In the genomic region with DNA sequence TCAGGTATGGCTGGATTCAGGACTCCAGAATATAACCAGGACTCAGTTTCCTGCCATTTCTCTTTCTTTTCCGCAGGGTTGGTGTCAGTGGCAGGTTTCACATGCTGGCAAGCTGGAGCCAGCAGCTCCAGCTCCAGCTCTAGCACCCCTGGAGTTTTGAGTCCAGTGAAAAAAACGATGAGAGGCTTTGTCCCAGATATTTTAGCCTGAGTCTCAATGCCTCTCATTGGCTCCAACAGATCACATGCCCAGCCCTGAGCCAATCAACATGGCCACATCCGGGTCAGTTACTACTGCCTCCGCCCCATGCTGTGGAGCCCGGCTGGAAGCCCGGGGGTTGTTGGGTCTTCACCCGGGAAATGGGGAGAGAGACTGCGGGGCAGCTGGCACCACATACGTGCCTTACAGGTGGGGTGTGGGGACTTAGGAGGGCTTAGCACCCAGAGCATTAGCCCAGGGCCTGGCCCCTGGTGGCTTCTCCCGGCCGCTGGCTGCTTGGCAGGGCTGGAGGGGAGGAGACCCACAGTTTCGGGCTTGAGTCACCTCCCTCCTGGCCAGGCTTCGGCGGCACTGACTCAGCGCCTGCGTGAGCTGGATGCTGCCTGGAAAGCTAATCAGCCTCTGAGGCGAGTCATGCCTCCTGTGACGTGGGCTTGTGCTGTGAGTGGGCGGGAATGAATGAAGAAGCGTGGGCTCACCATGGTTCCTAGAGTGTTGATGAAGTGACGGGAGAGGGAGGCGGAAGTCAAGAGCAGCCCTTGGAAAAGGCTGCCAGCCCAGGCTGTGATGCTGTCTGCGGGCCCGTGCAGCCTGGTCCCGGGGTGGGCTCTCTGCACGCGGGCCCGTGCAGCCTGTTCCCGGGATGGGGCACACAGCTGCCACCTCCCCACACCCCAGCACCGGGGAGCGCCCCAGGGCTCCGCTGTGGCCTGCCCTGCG, we compare ENCODE assay signal across 8 cellular contexts. TPM values are rescaled to one million over a fixed set of nuclear protein-coding genes. Genes with fewer than 3 reads are reported as not detected.
DNase-seq lines count a peak whose midpoint lies in the region; ATAC-seq and TF ChIP-seq lines count a peak whose summit lies in the region.

No MANE protein-coding gene starts in this region.

- POLR2A ChIA-PET in AG04449 (lab: Yijun Ruan, JAX): interaction anchor here (0.5 to 1.5 kb wide), 8 partner anchors 15 to 1265 kb away, joined by 3 to 9 read pairs (median 3); a partner anchor contains a TSS

- DNase-seq in AG04449 (ENCODE audit: low read depth, low spot score): peak; percentile 97
- peak; percentile 91 for DNase-seq in NCI-H1436 (lab: John Stamatoyannopoulos, UW)
- peak; percentile 85 to 90 for DNase-seq in SW 1271 (lab: John Stamatoyannopoulos, UW)
- DNase-seq in activated naive CD8-positive, alpha-beta T cell treated with anti-CD3 and anti-CD28 coated beads, Interleukin-2, amount 50 U/mL, for 16 hours (ENCODE audit: low read depth, low spot score): peak; percentile 47
- DNase-seq in glomerular visceral epithelial cell (ENCODE audit: extremely low spot score): peak; percentile 97
- DNase-seq in osteocyte (ENCODE audit: extremely low spot score, unreplicated experiment): peak; percentile 97

- H3K27me3 Mint-ChIP-seq in osteocyte (ENCODE audit: unreplicated experiment): no peaks in the 10 kb centered on the region

- peak; percentile 89 for ATAC-seq in GM21529 (IDR thresholded peaks at IDR 0.05; ENCODE audit: unreplicated experiment)

- TF ChIP-seq CTCF in AG04449 (IDR thresholded peaks at IDR 0.05; ENCODE audit: insufficient read depth, low read length, missing control alignments) (no peak), osteocyte (IDR thresholded peaks at IDR 0.05) (no peak)

- no peaks in the 10 kb centered on the region for H3K36me3 Mint-ChIP-seq in osteocyte (ENCODE audit: unreplicated experiment)

- CTCF ChIA-PET in AG04449 (lab: Yijun Ruan, JAX): interaction anchor here (1.0 to 7.7 kb wide), 11 partner anchors 10 to 260 kb away, joined by 3 to 80 read pairs (median 8); no protein-coding TSS in a partner anchor

- peak overlapping the region; percentile 94 for H3K27ac Mint-ChIP-seq in osteocyte (ENCODE audit: unreplicated experiment)

- H3K4me3 Mint-ChIP-seq in osteocyte (ENCODE audit: unreplicated experiment): peak overlapping the region; percentile 83

- H3K9me3 Mint-ChIP-seq in osteocyte (ENCODE audit: unreplicated experiment): no peaks in the 10 kb centered on the region

- H3K4me1 Mint-ChIP-seq in osteocyte (ENCODE audit: unreplicated experiment): peaks cover 30% of the 10 kb centered on the region

- H3K4me3 ChIP-seq in AG04449 (ENCODE audit: low read depth, low read length): peak overlapping the region; percentile 80

- peak overlapping the region; percentile 80 for H3K27ac ChIP-seq in temporal lobe (ENCODE audit: low read depth, low read length)

RNA-seq across cellular contexts. Expression of a gene that starts 15.3 kb away (rescaled TPM):
- total RNA-seq in osteocyte (59.0 and 71.9 TPM in 2 replicates), temporal lobe (28.3 TPM)

RNA-seq across cellular contexts. Expression of a gene that starts 27.5 kb away (rescaled TPM):
- not detected in 2 replicates for total RNA-seq in osteocyte
- 1.2 TPM for total RNA-seq in temporal lobe

Comparison
In these comparisons a context has a peak if more than half of its experiments do, and no peak if none do; other contexts are left out.
1. Peak in every context shown above with its lines: DNase-seq, ATAC-seq, H3K4me3 ChIP-seq and H3K27ac ChIP-seq.
2. DNase-seq: peak in every context shown above with its lines; median percentile 97 in AG04449; 97 in glomerular visceral epithelial cell; 97 in osteocyte; 91 in NCI-H1436; 88 in SW 1271; 47 in activated naive CD8-positive, alpha-beta T cell treated with anti-CD3 and anti-CD28 coated beads, Interleukin-2, amount 50 U/mL, for 16 hours.